Comparison of ENCODE assay signal across 3 cellular contexts in genomic region chr12:62540354-62540753, GRCh38.
TF ChIP-seq lines count a peak whose summit lies in the region.

No MANE protein-coding gene starts in this region.

TF ChIP-seq in A549, 52 proteins besides CTCF, POLR2A, EP300 and RAD21:
- TF ChIP-seq KDM1A (IDR thresholded peaks at IDR 0.05; ENCODE audit: low read depth): no peak
- no peak for TF ChIP-seq MYC (IDR thresholded peaks at IDR 0.05; ENCODE audit: borderline replicate concordance, low read length)
- TF ChIP-seq MAFK (IDR thresholded peaks at IDR 0.05; ENCODE audit: partially characterized antibody): peak; percentile 63
TF ChIP-seq in A549: peak in this region for 1.

TF ChIP-seq in IMR-90, 13 proteins besides CTCF, POLR2A, EP300 and RAD21:
- TF ChIP-seq SMC3 (IDR thresholded peaks at IDR 0.05; ENCODE audit: low read depth, low read length) (no peak), FOS (IDR thresholded peaks at IDR 0.05; ENCODE audit: low read depth, low read length) (no peak), RCOR1 (IDR thresholded peaks at IDR 0.05; ENCODE audit: insufficient replicate concordance, low read length) (no peak), MAFK (IDR thresholded peaks at IDR 0.05; ENCODE audit: low read depth, low read length) (peak; percentile 20; the same call in 1 of the 2 replicates)

TF ChIP-seq in K562, 482 proteins besides CTCF, POLR2A, EP300 and RAD21:
- TF ChIP-seq SP1 (CRISPR knock-in tag; IDR thresholded peaks at IDR 0.05): no peak
- peak; percentile 57; the same call in 1 of the 2 replicates for TF ChIP-seq C11orf30 (IDR thresholded peaks at IDR 0.05; ENCODE audit: low read depth)
- peak; percentile 71 for TF ChIP-seq ZNF316 (IDR thresholded peaks at IDR 0.05)
- TF ChIP-seq SUPT5H (IDR thresholded peaks at IDR 0.05): no peak
TF ChIP-seq in K562: peak in this region for 2.
